In genomic region chr2:59677095-59677609, GRCh38 we compare ENCODE assay signal across 21 cellular contexts.
"Had no signal": no experiment of that assay in that cellular context is flagged by ENCODE, and none has a peak within 500 bp of the region (broad histone marks: within the 10 kb centered on the region; RNA-seq: fewer than 3 reads in every experiment).

No MANE protein-coding gene starts in this region.

- H3K36me3 ChIP-seq: cardiac muscle cell, heart right ventricle, pancreas, thyroid gland had no signal

- H3K4me3 ChIP-seq: body of pancreas, cardiac muscle cell, heart right ventricle, pancreas, thyroid gland had no signal

- H3K9me3 ChIP-seq: body of pancreas, pancreas, thyroid gland had no signal

- H3K27me3 ChIP-seq: body of pancreas, cardiac muscle cell, heart right ventricle, pancreas, thyroid gland had no signal

- H3K4me1 Mint-ChIP-seq: activated CD4-positive, alpha-beta T cell treated with anti-CD3 and anti-CD28 coated beads, Interleukin-2, amount 10 ng/mL, durations not matched to agents 7 days and 5 days; activated naive CD4-positive, alpha-beta T cell treated with anti-CD3 and anti-CD28 coated beads, Interleukin-2, amount 50 U/mL, for 24 hours had no signal

- H3K27ac Mint-ChIP-seq: activated CD4-positive, alpha-beta T cell treated with anti-CD3 and anti-CD28 coated beads, Interleukin-2, amount 10 ng/mL, durations not matched to agents 7 days and 5 days; activated CD8-positive, alpha-beta T cell treated with anti-CD3 and anti-CD28 coated beads, Interleukin-2, amount 10 ng/mL, durations not matched to agents 7 days and 5 days; activated naive CD4-positive, alpha-beta T cell treated with anti-CD3 and anti-CD28 coated beads, Interleukin-2, amount 50 U/mL, for 24 hours; nephron progenitor cell had no signal

- DNase-seq: activated CD4-positive, alpha-beta T cell treated with anti-CD3 and anti-CD28 coated beads, Interleukin-2, amount 10 ng/mL, durations not matched to agents 7 days and 5 days; activated CD8-positive, alpha-beta T cell treated with anti-CD3 and anti-CD28 coated beads, Interleukin-2, amount 10 ng/mL, durations not matched to agents 7 days and 5 days; activated gamma-delta T cell treated with Interleukin-2 at 50 U/mL for 16 hours; anterior cingulate cortex; body of pancreas; heart right ventricle; islet precursor cell; left cardiac atrium; mesenchymal stem cell; nephron progenitor cell; pancreas; right cardiac atrium; stimulated activated CD4-positive, alpha-beta T cell treated with anti-CD3 and anti-CD28 coated beads, Interleukin-4, amount 100 ng/mL, for 4 hours; stimulated activated naive CD8-positive, alpha-beta T cell treated with anti-CD3 and anti-CD28 coated beads, Interleukin-15, Interleukin-2, amounts not matched to agents 100 U/mL and 50 U/mL, for 24 hours; substantia nigra; thyroid gland had no signal

- H3K27ac ChIP-seq: body of pancreas, cardiac muscle cell, heart right ventricle, pancreas, thyroid gland, VCaP had no signal

- H3K4me1 ChIP-seq: body of pancreas, heart right ventricle, pancreas, thyroid gland had no signal

- H3K4me3 Mint-ChIP-seq: activated CD4-positive, alpha-beta T cell treated with anti-CD3 and anti-CD28 coated beads, Interleukin-2, amount 10 ng/mL, durations not matched to agents 7 days and 5 days; activated CD8-positive, alpha-beta T cell treated with anti-CD3 and anti-CD28 coated beads, Interleukin-2, amount 10 ng/mL, durations not matched to agents 7 days and 5 days; activated naive CD4-positive, alpha-beta T cell treated with anti-CD3 and anti-CD28 coated beads, Interleukin-2, amount 50 U/mL, for 24 hours; nephron progenitor cell had no signal

- FAIRE-seq: endometrium, pancreas had no signal

- ATAC-seq: activated CD4-positive, CD25-positive, alpha-beta regulatory T cell treated with anti-CD3 and anti-CD28 coated beads, Interleukin-2, amount 50 U/mL, for 24 hours; activated CD8-positive, alpha-beta T cell treated with anti-CD3 and anti-CD28 coated beads, Interleukin-2, amount 10 ng/mL, durations not matched to agents 7 days and 5 days; body of pancreas; heart right ventricle; left cardiac atrium; pancreas; right cardiac atrium; stimulated activated naive CD8-positive, alpha-beta T cell treated with anti-CD3 and anti-CD28 coated beads, Interleukin-15, Interleukin-2, amounts not matched to agents 100 U/mL and 50 U/mL, for 24 hours had no signal

- H3K27me3 Mint-ChIP-seq: activated CD4-positive, alpha-beta T cell treated with anti-CD3 and anti-CD28 coated beads, Interleukin-2, amount 10 ng/mL, durations not matched to agents 7 days and 5 days; activated naive CD4-positive, alpha-beta T cell treated with anti-CD3 and anti-CD28 coated beads, Interleukin-2, amount 50 U/mL, for 24 hours had no signal

- H3K9me3 Mint-ChIP-seq: activated CD4-positive, alpha-beta T cell treated with anti-CD3 and anti-CD28 coated beads, Interleukin-2, amount 10 ng/mL, durations not matched to agents 7 days and 5 days; nephron progenitor cell had no signal
